Comparison of ENCODE assay signal across 9 cellular contexts in genomic region chr1:203744008-203744972, GRCh38. TPM values are rescaled to one million over a fixed set of nuclear protein-coding genes. Genes with fewer than 3 reads are reported as not detected.
DNase-seq lines count a peak whose midpoint lies in the region; ATAC-seq and TF ChIP-seq lines count a peak whose summit lies in the region.
"Had no signal": no experiment of that assay in that cellular context is flagged by ENCODE, and none has a peak within 500 bp of the region (broad histone marks: within the 10 kb centered on the region; RNA-seq: fewer than 3 reads in every experiment).

No MANE protein-coding gene starts in this region.

- CTCF ChIA-PET in activated CD8-positive, alpha-beta memory T cell treated with anti-CD3 and anti-CD28 coated beads, Interleukin-2, amount 10 ng/mL, durations not matched to agents 7 days and 5 days (lab: Charles Lee): interaction anchor here (1.2 to 2.0 kb wide), 3 partner anchors 21 to 83 kb away, joined by 3 to 6 read pairs (median 3); partner anchors contain the start of gene LAX1

- intact Hi-C loops in activated CD4-positive, alpha-beta T cell treated with anti-CD3 and anti-CD28 coated beads, Interleukin-2, amount 10 ng/mL, durations not matched to agents 24 days and 14 days (cut with micrococcal nuclease): loop anchor here (1.0 kb wide), 1 partner anchor 21 kb away; the partner anchor contains the start of gene LAX1
- intact Hi-C loops in posterior cingulate gyrus (cut with DNase I): no loop called here

- peak; percentile 23 for ATAC-seq in activated CD8-positive, alpha-beta memory T cell treated with anti-CD3 and anti-CD28 coated beads, Interleukin-2, amount 10 ng/mL, durations not matched to agents 7 days and 5 days

- peaks cover 23% of the 10 kb centered on the region for H3K4me1 Mint-ChIP-seq in activated CD8-positive, alpha-beta memory T cell treated with anti-CD3 and anti-CD28 coated beads, Interleukin-2, amount 10 ng/mL, durations not matched to agents 7 days and 5 days
- peaks cover 21% of the 10 kb centered on the region for H3K4me1 Mint-ChIP-seq in activated CD4-positive, alpha-beta T cell treated with anti-CD3 and anti-CD28 coated beads, Interleukin-2, amount 10 ng/mL, durations not matched to agents 24 days and 14 days
- H3K4me1 Mint-ChIP-seq in type B pancreatic cell (ENCODE audit: unreplicated experiment): no peaks in the 10 kb centered on the region

- no peaks in the 10 kb centered on the region for H3K9me3 Mint-ChIP-seq in activated CD8-positive, alpha-beta memory T cell treated with anti-CD3 and anti-CD28 coated beads, Interleukin-2, amount 10 ng/mL, durations not matched to agents 7 days and 5 days (ENCODE audit: low read depth)
- H3K9me3 Mint-ChIP-seq in activated CD4-positive, alpha-beta T cell treated with anti-CD3 and anti-CD28 coated beads, Interleukin-2, amount 10 ng/mL, durations not matched to agents 24 days and 14 days: no peaks in the 10 kb centered on the region
- H3K9me3 Mint-ChIP-seq in type B pancreatic cell: no peaks in the 10 kb centered on the region

- no peak for DNase-seq in activated CD8-positive, alpha-beta memory T cell treated with anti-CD3 and anti-CD28 coated beads, Interleukin-2, amount 10 ng/mL, durations not matched to agents 7 days and 5 days
- no peak for DNase-seq in activated CD8-positive, alpha-beta memory T cell treated with anti-CD3 and anti-CD28 coated beads for 24 hours
- peak; percentile 80 for DNase-seq in activated CD4-positive, alpha-beta T cell treated with anti-CD3 and anti-CD28 coated beads, Interleukin-2, amount 10 ng/mL, durations not matched to agents 24 days and 14 days
- peak; percentile 86 for DNase-seq in fibroblast of peridontal ligament (ENCODE audit: extremely low read depth)
- DNase-seq in posterior cingulate gyrus: peak; percentile 17 to 91 (median 54)
- no peak for DNase-seq in type B pancreatic cell (ENCODE audit: extremely low spot score, unreplicated experiment)
- DNase-seq in activated CD4-positive, CD25-positive, alpha-beta regulatory T cell (lab: John Stamatoyannopoulos, UW): no peak
- no peak for DNase-seq in NCI-H1930 (lab: John Stamatoyannopoulos, UW)

- peak overlapping the region; percentile 15 for H3K4me3 Mint-ChIP-seq in activated CD8-positive, alpha-beta memory T cell treated with anti-CD3 and anti-CD28 coated beads, Interleukin-2, amount 10 ng/mL, durations not matched to agents 7 days and 5 days
- H3K4me3 Mint-ChIP-seq in activated CD4-positive, alpha-beta T cell treated with anti-CD3 and anti-CD28 coated beads, Interleukin-2, amount 10 ng/mL, durations not matched to agents 24 days and 14 days: peak overlapping the region; percentile 65
- H3K4me3 Mint-ChIP-seq in type B pancreatic cell: no peak overlapping the region

- peaks cover 45% of the 10 kb centered on the region for H3K36me3 Mint-ChIP-seq in activated CD8-positive, alpha-beta memory T cell treated with anti-CD3 and anti-CD28 coated beads, Interleukin-2, amount 10 ng/mL, durations not matched to agents 7 days and 5 days
- peaks cover 47% of the 10 kb centered on the region for H3K36me3 Mint-ChIP-seq in activated CD4-positive, alpha-beta T cell treated with anti-CD3 and anti-CD28 coated beads, Interleukin-2, amount 10 ng/mL, durations not matched to agents 24 days and 14 days (ENCODE audit: low read depth)
- H3K36me3 Mint-ChIP-seq in type B pancreatic cell: peaks cover 35% of the 10 kb centered on the region

- H3K27ac Mint-ChIP-seq in activated CD8-positive, alpha-beta memory T cell treated with anti-CD3 and anti-CD28 coated beads, Interleukin-2, amount 10 ng/mL, durations not matched to agents 7 days and 5 days: peak overlapping the region; percentile 76
- H3K27ac Mint-ChIP-seq in activated CD4-positive, alpha-beta T cell treated with anti-CD3 and anti-CD28 coated beads, Interleukin-2, amount 10 ng/mL, durations not matched to agents 24 days and 14 days: peak overlapping the region; percentile 85
- H3K27ac Mint-ChIP-seq in type B pancreatic cell: no peak overlapping the region

- no peak for TF ChIP-seq CTCF in type B pancreatic cell (conservative IDR thresholded peaks at IDR 0.05)

- no peaks in the 10 kb centered on the region for H3K27me3 Mint-ChIP-seq in activated CD8-positive, alpha-beta memory T cell treated with anti-CD3 and anti-CD28 coated beads, Interleukin-2, amount 10 ng/mL, durations not matched to agents 7 days and 5 days
- no peaks in the 10 kb centered on the region for H3K27me3 Mint-ChIP-seq in activated CD4-positive, alpha-beta T cell treated with anti-CD3 and anti-CD28 coated beads, Interleukin-2, amount 10 ng/mL, durations not matched to agents 24 days and 14 days
- no peaks in the 10 kb centered on the region for H3K27me3 Mint-ChIP-seq in type B pancreatic cell

RNA-seq across cellular contexts. Expression of gene LAX1, which starts 20.7 kb away (rescaled TPM):
- 10 to 100 TPM; 20.3 to 22.3 TPM for total RNA-seq in activated CD8-positive, alpha-beta memory T cell treated with anti-CD3 and anti-CD28 coated beads, Interleukin-2, amount 10 ng/mL, durations not matched to agents 7 days and 5 days
- total RNA-seq in activated CD4-positive, alpha-beta T cell treated with anti-CD3 and anti-CD28 coated beads, Interleukin-2, amount 10 ng/mL, durations not matched to agents 24 days and 14 days: 13.4 and 15.1 TPM in 2 replicates
- not detected in 2 replicates for total RNA-seq in type B pancreatic cell (ENCODE audit: low replicate concordance)
- total RNA-seq: skeletal muscle tissue had no signal

RNA-seq across cellular contexts. Expression of gene ZBED6, which starts 51.1 kb away (rescaled TPM):
- 10 to 100 TPM; 18.6 to 21.1 TPM for total RNA-seq in activated CD8-positive, alpha-beta memory T cell treated with anti-CD3 and anti-CD28 coated beads, Interleukin-2, amount 10 ng/mL, durations not matched to agents 7 days and 5 days
- total RNA-seq in activated CD4-positive, alpha-beta T cell treated with anti-CD3 and anti-CD28 coated beads, Interleukin-2, amount 10 ng/mL, durations not matched to agents 24 days and 14 days: 19.1 and 21.1 TPM in 2 replicates
- 30.3 and 37.4 TPM in 2 replicates for total RNA-seq in type B pancreatic cell (ENCODE audit: low replicate concordance)

RNA-seq across cellular contexts. Expression of gene ZC3H11A, which starts 51.1 kb away (rescaled TPM):
- 10 to 100 TPM; 98.5 to 99.5 TPM for total RNA-seq in activated CD8-positive, alpha-beta memory T cell treated with anti-CD3 and anti-CD28 coated beads, Interleukin-2, amount 10 ng/mL, durations not matched to agents 7 days and 5 days
- 82.1 and 83.9 TPM in 2 replicates for total RNA-seq in activated CD4-positive, alpha-beta T cell treated with anti-CD3 and anti-CD28 coated beads, Interleukin-2, amount 10 ng/mL, durations not matched to agents 24 days and 14 days
- total RNA-seq in type B pancreatic cell (ENCODE audit: low replicate concordance): 90.0 and 95.5 TPM in 2 replicates

Comparison
In these comparisons a context has a peak if more than half of its experiments do, and no peak if none do; other contexts are left out.
1. DNase-seq: peak in activated CD4-positive, alpha-beta T cell treated with anti-CD3 and anti-CD28 coated beads, Interleukin-2, amount 10 ng/mL, durations not matched to agents 24 days and 14 days (single experiment), fibroblast of peridontal ligament (single experiment) and posterior cingulate gyrus (10 of 10); none in activated CD8-positive, alpha-beta memory T cell treated with anti-CD3 and anti-CD28 coated beads, Interleukin-2, amount 10 ng/mL, durations not matched to agents 7 days and 5 days (single experiment), activated CD8-positive, alpha-beta memory T cell treated with anti-CD3 and anti-CD28 coated beads for 24 hours (single experiment), type B pancreatic cell (single experiment), activated CD4-positive, CD25-positive, alpha-beta regulatory T cell (0 of 4) and NCI-H1930 (0 of 2).
2. RNA of gene LAX1, which starts 20.7 kb away (total RNA-seq): 20.3 to 22.3 TPM in activated CD8-positive, alpha-beta memory T cell treated with anti-CD3 and anti-CD28 coated beads, Interleukin-2, amount 10 ng/mL, durations not matched to agents 7 days and 5 days and 13.4 to 15.1 TPM in activated CD4-positive, alpha-beta T cell treated with anti-CD3 and anti-CD28 coated beads, Interleukin-2, amount 10 ng/mL, durations not matched to agents 24 days and 14 days; not detected in type B pancreatic cell; every median in the first group is over 10 times any median in the second.